Comparison of ENCODE assay signal across 9 cellular contexts in the genomic region with DNA sequence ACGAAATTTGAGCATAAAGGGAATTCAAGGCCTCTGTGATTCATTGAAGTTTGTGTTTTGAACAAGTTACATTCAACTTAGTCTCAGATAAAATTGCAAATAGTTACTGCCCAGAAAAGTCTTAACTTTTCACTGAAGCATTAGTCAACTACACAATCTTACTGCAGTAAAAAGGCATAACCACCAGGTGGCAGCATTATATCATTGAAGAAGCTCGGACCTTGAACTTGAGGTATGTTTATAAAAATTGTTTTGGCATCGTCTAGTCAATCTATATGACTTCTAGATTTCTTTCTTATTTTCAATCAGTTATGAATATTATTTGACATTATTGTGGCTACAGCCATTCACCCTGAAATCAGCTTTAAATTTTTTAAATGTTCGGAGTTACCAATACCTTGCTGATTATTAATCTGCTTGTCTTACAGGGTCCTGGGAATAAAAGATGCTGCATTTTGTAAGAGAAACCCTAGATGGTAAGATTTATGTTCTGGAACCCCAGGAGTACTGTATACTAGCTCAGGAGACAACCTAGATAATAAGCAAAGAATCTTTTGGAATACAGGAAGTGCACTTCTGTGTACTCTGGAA.
A peak's percentile ranks its signal among the peaks of the same experiment; 100 is the strongest.
DNase-seq lines count a peak whose midpoint lies in the region; ATAC-seq and TF ChIP-seq lines count a peak whose summit lies in the region.
"Had no signal": no experiment of that assay in that cellular context is flagged by ENCODE, and none has a peak within 500 bp of the region (broad histone marks: within the 10 kb centered on the region; RNA-seq: fewer than 3 reads in every experiment).

No MANE protein-coding gene starts in this region.

- H3K27ac ChIP-seq in CD4-positive, CD25-positive, alpha-beta regulatory T cell (ENCODE audit: insufficient read depth, low read length, poor library complexity, severe bottlenecking): no peak overlapping the region
- no peak overlapping the region for H3K27ac ChIP-seq in RWPE1
- no peak overlapping the region for H3K27ac ChIP-seq in body of pancreas

- H3K36me3 Mint-ChIP-seq in CD4-positive, CD25-positive, alpha-beta regulatory T cell: no peaks in the 10 kb centered on the region
- H3K36me3 Mint-ChIP-seq in immature natural killer cell: no peaks in the 10 kb centered on the region

- no peaks in the 10 kb centered on the region for H3K36me3 ChIP-seq in CD4-positive, CD25-positive, alpha-beta regulatory T cell (ENCODE audit: control insufficient read depth, insufficient read depth, low read length)
- no peaks in the 10 kb centered on the region for H3K36me3 ChIP-seq in body of pancreas (replicated peaks in 1 of 2; ENCODE audit: insufficient read depth in 1 of 2, low read depth in 2 of 2)

- H3K9me3 Mint-ChIP-seq in CD4-positive, CD25-positive, alpha-beta regulatory T cell: no peaks in the 10 kb centered on the region
- H3K9me3 Mint-ChIP-seq in immature natural killer cell: no peaks in the 10 kb centered on the region
- H3K9me3 Mint-ChIP-seq: stimulated activated naive CD8-positive, alpha-beta T cell treated with anti-CD3 and anti-CD28 coated beads, Interleukin-15, Interleukin-2, amounts not matched to agents 100 ng/mL and 50 ng/mL, for 24 hours had no signal

- intact Hi-C loops in body of pancreas (cut with DNase I): no loop called here

- H3K4me3 Mint-ChIP-seq in CD4-positive, CD25-positive, alpha-beta regulatory T cell: no peak overlapping the region
- H3K4me3 Mint-ChIP-seq in immature natural killer cell: no peak overlapping the region
- H3K4me3 Mint-ChIP-seq: stimulated activated naive CD8-positive, alpha-beta T cell treated with anti-CD3 and anti-CD28 coated beads, Interleukin-15, Interleukin-2, amounts not matched to agents 100 ng/mL and 50 ng/mL, for 24 hours had no signal

- no peak for TF ChIP-seq POLR2A in body of pancreas (IDR thresholded peaks at IDR 0.05)

- H3K27ac Mint-ChIP-seq in CD4-positive, CD25-positive, alpha-beta regulatory T cell: no peak overlapping the region
- no peak overlapping the region for H3K27ac Mint-ChIP-seq in immature natural killer cell
- H3K27ac Mint-ChIP-seq: stimulated activated naive CD8-positive, alpha-beta T cell treated with anti-CD3 and anti-CD28 coated beads, Interleukin-15, Interleukin-2, amounts not matched to agents 100 ng/mL and 50 ng/mL, for 24 hours had no signal

- TF ChIP-seq CTCF in RWPE1 (conservative IDR thresholded peaks at IDR 0.05; ENCODE audit: low read depth): peak; percentile 92
- peak; percentile 53 to 95 (median 82) for TF ChIP-seq CTCF in body of pancreas (IDR thresholded peaks at IDR 0.05)

- POLR2A ChIA-PET in RWPE1 (lab: Yijun Ruan, JAX; ENCODE audit: low non-redundant PET): no interaction called here

- CTCF ChIA-PET in RWPE1 (lab: Yijun Ruan, JAX): interaction anchor here (0.5 to 3.5 kb wide), 17 partner anchors 10 to 1592 kb away, joined by 3 to 20 read pairs (median 4); a partner anchor contains a TSS

- WGBS in body of pancreas, 2 donors: 17 to 20% methylated on average over 4 of the region's 4 CpGs

- peak in 1 of 2 donors; percentile 57 for ATAC-seq in CD4-positive, CD25-positive, alpha-beta regulatory T cell (ENCODE audit: low read depth in 2 of 2)
- ATAC-seq in GM18511 (IDR thresholded peaks at IDR 0.05; ENCODE audit: unreplicated experiment) (peak; percentile 70), body of pancreas (peak; percentile 58), GM19467 (IDR thresholded peaks at IDR 0.05; ENCODE audit: unreplicated experiment) (no peak)

- H3K4me1 Mint-ChIP-seq in CD4-positive, CD25-positive, alpha-beta regulatory T cell: no peaks in the 10 kb centered on the region
- H3K4me1 Mint-ChIP-seq in immature natural killer cell: no peaks in the 10 kb centered on the region

- H3K4me1 ChIP-seq in CD4-positive, CD25-positive, alpha-beta regulatory T cell (ENCODE audit: control insufficient read depth, insufficient read depth, low read length, poor library complexity, severe bottlenecking): no peaks in the 10 kb centered on the region
- H3K4me1 ChIP-seq in body of pancreas: no peaks in the 10 kb centered on the region

- H3K4me3 ChIP-seq in CD4-positive, CD25-positive, alpha-beta regulatory T cell (ENCODE audit: low read depth, low read length): no peak overlapping the region
- no peak overlapping the region for H3K4me3 ChIP-seq in body of pancreas

- peaks cover 6% of the 10 kb centered on the region for H3K27me3 ChIP-seq in CD4-positive, CD25-positive, alpha-beta regulatory T cell (ENCODE audit: control insufficient read depth, insufficient read depth, low read length)
- no peaks in the 10 kb centered on the region for H3K27me3 ChIP-seq in body of pancreas

- peaks cover 20% of the 10 kb centered on the region for H3K27me3 Mint-ChIP-seq in CD4-positive, CD25-positive, alpha-beta regulatory T cell
- peaks cover 0 to 13% (median 0%) of the 10 kb centered on the region in 3 donors for H3K27me3 Mint-ChIP-seq in immature natural killer cell (ENCODE audit: low read depth in 3 of 3)

- H3K9me3 ChIP-seq in CD4-positive, CD25-positive, alpha-beta regulatory T cell (ENCODE audit: control insufficient read depth in 2 of 2, low read length in 2 of 2): no peaks in the 10 kb centered on the region
- H3K9me3 ChIP-seq in body of pancreas: no peaks in the 10 kb centered on the region

- DNase-seq in CD4-positive, CD25-positive, alpha-beta regulatory T cell: peak; percentile 35 to 72 (median 62)
- DNase-seq in HT1080 (ENCODE audit: low read depth): peak; percentile 43
- peak; percentile 63 for DNase-seq in RWPE1 (ENCODE audit: low spot score)
- DNase-seq in body of pancreas: peak; percentile 45 to 68 (median 58)
- DNase-seq in immature natural killer cell: peak; percentile 44 to 59 (median 46)
- DNase-seq in stimulated activated CD4-positive, alpha-beta T cell treated with anti-CD3 and anti-CD28 coated beads, TNF-alpha, amount 100 ng/mL, for 1 hour (ENCODE audit: low read depth in 3 of 3, low spot score in 1 of 3): peak in 2 of 3 donors; percentile 2 to 18

Comparison
In these comparisons a context has a peak if more than half of its experiments do, and no peak if none do; other contexts are left out.
1. DNase-seq: peak in every context shown above with its lines; median percentile 63 in RWPE1; 62 in CD4-positive, CD25-positive, alpha-beta regulatory T cell; 58 in body of pancreas; 46 in immature natural killer cell; 43 in HT1080; 10 in stimulated activated CD4-positive, alpha-beta T cell treated with anti-CD3 and anti-CD28 coated beads, TNF-alpha, amount 100 ng/mL, for 1 hour.